10 cellular contexts compared by ENCODE assay signal in genomic region chr1:100719490-100719889, GRCh38. TPM values are rescaled to one million over a fixed set of nuclear protein-coding genes. Genes with fewer than 3 reads are reported as not detected.
DNase-seq lines count a peak whose midpoint lies in the region; ATAC-seq and TF ChIP-seq lines count a peak whose summit lies in the region.
"Had no signal": no experiment of that assay in that cellular context is flagged by ENCODE, and none has a peak within 500 bp of the region (broad histone marks: within the 10 kb centered on the region; RNA-seq: fewer than 3 reads in every experiment).

TSS of gene VCAM1 (plus strand) at chr1:100719742. CDS start at chr1:100719861, 119 bp downstream.

- H3K36me3 Mint-ChIP-seq in activated CD8-positive, alpha-beta T cell treated with anti-CD3 and anti-CD28 coated beads for 36 hours (ENCODE audit: low read depth), result no peaks in the 10 kb centered on the region
- no peaks in the 10 kb centered on the region for H3K36me3 Mint-ChIP-seq in activated CD8-positive, alpha-beta T cell treated with anti-CD3 and anti-CD28 coated beads, Interleukin-2, amount 10 ng/mL, durations not matched to agents 7 days and 5 days (ENCODE audit: low read depth)
- no peaks in the 10 kb centered on the region for H3K36me3 Mint-ChIP-seq in brain

- TF ChIP-seq POLR2A in uterus (IDR thresholded peaks at IDR 0.05), result peak in 1 of 2 donors; percentile 11

- peak within 1 kb of the TSS; percentile 73 for H3K9ac ChIP-seq in mesenchymal stem cell (ENCODE audit: low read length)

- H3K36me3 ChIP-seq in mesenchymal stem cell (ENCODE audit: control insufficient read depth in 1 of 2, insufficient read depth in 2 of 2, low read depth in 1 of 2, low read length in 2 of 2), result no peaks in the 10 kb centered on the region
- H3K36me3 ChIP-seq in uterus, result no peaks in the 10 kb centered on the region

- H3K9me3 Mint-ChIP-seq in activated CD8-positive, alpha-beta T cell treated with anti-CD3 and anti-CD28 coated beads for 36 hours, result no peaks in the 10 kb centered on the region
- H3K9me3 Mint-ChIP-seq in activated CD8-positive, alpha-beta T cell treated with anti-CD3 and anti-CD28 coated beads, Interleukin-2, amount 10 ng/mL, durations not matched to agents 7 days and 5 days (ENCODE audit: insufficient read depth), result no peaks in the 10 kb centered on the region
- H3K9me3 Mint-ChIP-seq in brain, result no peaks in the 10 kb centered on the region

- no peak within 1 kb of the TSS for H3K27ac Mint-ChIP-seq in activated CD8-positive, alpha-beta T cell treated with anti-CD3 and anti-CD28 coated beads for 36 hours
- no peak within 1 kb of the TSS for H3K27ac Mint-ChIP-seq in activated CD8-positive, alpha-beta T cell treated with anti-CD3 and anti-CD28 coated beads, Interleukin-2, amount 10 ng/mL, durations not matched to agents 7 days and 5 days
- H3K27ac Mint-ChIP-seq in brain, result peak within 1 kb of the TSS; percentile 40 to 92 (median 89)

- CTCF ChIA-PET in activated CD8-positive, alpha-beta T cell treated with anti-CD3 and anti-CD28 coated beads for 36 hours (lab: Charles Lee), result interaction anchor here (1.3 to 1.8 kb wide), 2 partner anchors 10 to 24 kb away, joined by 4 read pairs; no protein-coding TSS in a partner anchor
- CTCF ChIA-PET in activated CD8-positive, alpha-beta T cell treated with anti-CD3 and anti-CD28 coated beads, Interleukin-2, amount 10 ng/mL, durations not matched to agents 7 days and 5 days (lab: Charles Lee), result interaction anchor here (1.2 kb wide), 1 partner anchor 147 kb away, joined by 3 read pairs; no protein-coding TSS in a partner anchor

- H3K18ac ChIP-seq in mesenchymal stem cell (ENCODE audit: low read depth in 1 of 2, low read length in 2 of 2), result no peak within 1 kb of the TSS

- no peak within 1 kb of the TSS for H2AK5ac ChIP-seq in mesenchymal stem cell (ENCODE audit: low read length, severe bottlenecking)

- H3K27ac ChIP-seq in mesenchymal stem cell (ENCODE audit: low read length, poor library complexity, severe bottlenecking) (peak within 1 kb of the TSS; percentile 42), uterus (peak within 1 kb of the TSS; percentile 55 to 68)
- H3K27ac ChIP-seq: 22Rv1 had no signal

- POLR2A ChIA-PET in activated CD8-positive, alpha-beta T cell treated with anti-CD3 and anti-CD28 coated beads for 36 hours (lab: Charles Lee), result no interaction called here
- POLR2A ChIA-PET in activated CD8-positive, alpha-beta T cell treated with anti-CD3 and anti-CD28 coated beads, Interleukin-2, amount 10 ng/mL, durations not matched to agents 7 days and 5 days (lab: Charles Lee), result no interaction called here

- H2AFZ ChIP-seq in mesenchymal stem cell (ENCODE audit: low read depth, low read length), result no peak within 1 kb of the TSS

- WGBS in mesenchymal stem cell, result 45% methylated on average over 7 of the region's 7 CpGs

- H2BK5ac ChIP-seq in mesenchymal stem cell (ENCODE audit: low read depth, low read length, poor library complexity, severe bottlenecking), result no peak within 1 kb of the TSS

- peak within 1 kb of the TSS; percentile 8 for H3K4me3 Mint-ChIP-seq in activated CD8-positive, alpha-beta T cell treated with anti-CD3 and anti-CD28 coated beads for 36 hours
- no peak within 1 kb of the TSS for H3K4me3 Mint-ChIP-seq in activated CD8-positive, alpha-beta T cell treated with anti-CD3 and anti-CD28 coated beads, Interleukin-2, amount 10 ng/mL, durations not matched to agents 7 days and 5 days
- H3K4me3 Mint-ChIP-seq in brain, result peak within 1 kb of the TSS; percentile 68 to 91 (median 85)

- H3K4me2 ChIP-seq in mesenchymal stem cell (ENCODE audit: low read length, poor library complexity, severe bottlenecking), result peak within 1 kb of the TSS; percentile 52

- no peak within 1 kb of the TSS for H4K91ac ChIP-seq in mesenchymal stem cell (ENCODE audit: low read length)

- peaks cover 13% of the 10 kb centered on the region for H3K4me1 Mint-ChIP-seq in activated CD8-positive, alpha-beta T cell treated with anti-CD3 and anti-CD28 coated beads for 36 hours (ENCODE audit: low read depth)
- peaks cover 5% of the 10 kb centered on the region for H3K4me1 Mint-ChIP-seq in activated CD8-positive, alpha-beta T cell treated with anti-CD3 and anti-CD28 coated beads, Interleukin-2, amount 10 ng/mL, durations not matched to agents 7 days and 5 days (ENCODE audit: low read depth)
- peaks cover 41% of the 10 kb centered on the region for H3K4me1 Mint-ChIP-seq in brain

- no peak within 1 kb of the TSS for H3K14ac ChIP-seq in mesenchymal stem cell (ENCODE audit: low read length in 2 of 2)

- no peaks in the 10 kb centered on the region for H3K27me3 ChIP-seq in mesenchymal stem cell (ENCODE audit: control insufficient read depth in 1 of 2, insufficient read depth in 1 of 2, low read length in 2 of 2)
- no peaks in the 10 kb centered on the region for H3K27me3 ChIP-seq in uterus

- H4K8ac ChIP-seq in mesenchymal stem cell (ENCODE audit: low read length), result no peak within 1 kb of the TSS

- TF ChIP-seq CTCF in activated CD8-positive, alpha-beta T cell treated with anti-CD3 and anti-CD28 coated beads for 36 hours (IDR thresholded peaks at IDR 0.05), result no peak
- TF ChIP-seq CTCF in brain (conservative IDR thresholded peaks at IDR 0.05), result no peak
- TF ChIP-seq CTCF in uterus (IDR thresholded peaks at IDR 0.05), result no peak

- no peak within 1 kb of the TSS for H2BK120ac ChIP-seq in mesenchymal stem cell (ENCODE audit: low read depth, low read length)

- H3K4me1 ChIP-seq in mesenchymal stem cell (ENCODE audit: control insufficient read depth, insufficient read depth, low read depth, low read length) (no peaks in the 10 kb centered on the region), uterus (peaks cover 0 to 2% of the 10 kb centered on the region in 2 donors)

- H3K27me3 Mint-ChIP-seq in activated CD8-positive, alpha-beta T cell treated with anti-CD3 and anti-CD28 coated beads for 36 hours, result peaks cover 11% of the 10 kb centered on the region
- peaks cover 26% of the 10 kb centered on the region for H3K27me3 Mint-ChIP-seq in activated CD8-positive, alpha-beta T cell treated with anti-CD3 and anti-CD28 coated beads, Interleukin-2, amount 10 ng/mL, durations not matched to agents 7 days and 5 days (ENCODE audit: low read depth)
- no peaks in the 10 kb centered on the region for H3K27me3 Mint-ChIP-seq in brain

- peak; percentile 33 for DNase-seq in activated CD8-positive, alpha-beta T cell treated with anti-CD3 and anti-CD28 coated beads for 36 hours
- no peak for DNase-seq in activated CD8-positive, alpha-beta T cell treated with anti-CD3 and anti-CD28 coated beads, Interleukin-2, amount 10 ng/mL, durations not matched to agents 7 days and 5 days
- peak; percentile 63 for DNase-seq in mesenchymal stem cell
- no peak for DNase-seq in uterus
- no peak for DNase-seq in NCI-H1092 (lab: John Stamatoyannopoulos, UW)
- no peak for DNase-seq in SIG-M5 (lab: John Stamatoyannopoulos, UW)
- DNase-seq in activated naive CD4-positive, alpha-beta T cell treated with Interleukin-2 at 50 U/mL for 16 hours, result no peak

- H3K4ac ChIP-seq in mesenchymal stem cell (ENCODE audit: low read depth in 1 of 2, low read length in 2 of 2), result peak within 1 kb of the TSS in 1 of 2 experiments; percentile 79

- H3K4me3 ChIP-seq in mesenchymal stem cell (ENCODE audit: insufficient read depth in 1 of 2, low read depth in 1 of 2, low read length in 2 of 2) (peak within 1 kb of the TSS; percentile 28 to 67), uterus (peak within 1 kb of the TSS in 1 of 2 donors; percentile 19)

- peak within 1 kb of the TSS in 1 of 2 experiments; percentile 10 for H2BK12ac ChIP-seq in mesenchymal stem cell (ENCODE audit: low read length in 2 of 2)

- no peak within 1 kb of the TSS for H3K23ac ChIP-seq in mesenchymal stem cell (ENCODE audit: low read length in 2 of 2)

- H3K9me3 ChIP-seq in mesenchymal stem cell (ENCODE audit: control insufficient read depth, low read length), result no peaks in the 10 kb centered on the region
- H3K9me3 ChIP-seq in uterus, result no peaks in the 10 kb centered on the region

- peak; percentile 35 for ATAC-seq in activated CD8-positive, alpha-beta T cell treated with anti-CD3 and anti-CD28 coated beads for 36 hours
- ATAC-seq in activated CD8-positive, alpha-beta T cell treated with anti-CD3 and anti-CD28 coated beads, Interleukin-2, amount 10 ng/mL, durations not matched to agents 7 days and 5 days, result no peak

- H3K79me1 ChIP-seq in mesenchymal stem cell (replicated peaks; ENCODE audit: low read length, poor library complexity, severe bottlenecking), result peaks cover 1% of the 10 kb centered on the region

- H2BK15ac ChIP-seq in mesenchymal stem cell (ENCODE audit: low read depth, poor library complexity, severe bottlenecking), result no peak within 1 kb of the TSS

- intact Hi-C loops in activated CD8-positive, alpha-beta T cell treated with anti-CD3 and anti-CD28 coated beads for 36 hours (cut with micrococcal nuclease), result no loop called here
- intact Hi-C loops in uterus (cut with DNase I; ENCODE audit: low total_unique reads), result no loop called here

RNA-seq across cellular contexts. Expression of gene VCAM1, which starts in this region (rescaled TPM):
- 1 to 10 TPM in 1 of 2 experiments, under 1 TPM in 1; 0.83 to 1.1 TPM for total RNA-seq in activated CD8-positive, alpha-beta T cell treated with anti-CD3 and anti-CD28 coated beads for 36 hours
- under 1 TPM; 0.08 to 0.11 TPM for total RNA-seq in activated CD8-positive, alpha-beta T cell treated with anti-CD3 and anti-CD28 coated beads, Interleukin-2, amount 10 ng/mL, durations not matched to agents 7 days and 5 days
- polyA plus RNA-seq in brain (ENCODE audit: insufficient read depth, low read depth, low replicate concordance), result 2.8 TPM
- 8.5 TPM for polyA plus RNA-seq in mesenchymal stem cell (2013, experiment 1 of 2)
- 8.7 TPM for polyA plus RNA-seq in mesenchymal stem cell (2013, experiment 2 of 2)
- total RNA-seq in uterus, result 10 to 100 TPM in 2 of 4 donors, 1 to 10 TPM in 2; 4.4 to 46.8 (median 9.7) TPM
- total RNA-seq: SK-MEL-5 had no signal

Comparison
In these comparisons a context has a peak if more than half of its experiments do, and no peak if none do; other contexts are left out.
1. DNase-seq: peak in activated CD8-positive, alpha-beta T cell treated with anti-CD3 and anti-CD28 coated beads for 36 hours (single experiment) and mesenchymal stem cell (single experiment); none in activated CD8-positive, alpha-beta T cell treated with anti-CD3 and anti-CD28 coated beads, Interleukin-2, amount 10 ng/mL, durations not matched to agents 7 days and 5 days (single experiment), uterus (0 of 2), NCI-H1092 (single experiment), SIG-M5 (single experiment) and activated naive CD4-positive, alpha-beta T cell treated with Interleukin-2 at 50 U/mL for 16 hours (single experiment).
2. H3K27ac Mint-ChIP-seq: peak in brain (5 of 5); none in activated CD8-positive, alpha-beta T cell treated with anti-CD3 and anti-CD28 coated beads for 36 hours (single experiment) and activated CD8-positive, alpha-beta T cell treated with anti-CD3 and anti-CD28 coated beads, Interleukin-2, amount 10 ng/mL, durations not matched to agents 7 days and 5 days (single experiment).